In the genomic region with DNA sequence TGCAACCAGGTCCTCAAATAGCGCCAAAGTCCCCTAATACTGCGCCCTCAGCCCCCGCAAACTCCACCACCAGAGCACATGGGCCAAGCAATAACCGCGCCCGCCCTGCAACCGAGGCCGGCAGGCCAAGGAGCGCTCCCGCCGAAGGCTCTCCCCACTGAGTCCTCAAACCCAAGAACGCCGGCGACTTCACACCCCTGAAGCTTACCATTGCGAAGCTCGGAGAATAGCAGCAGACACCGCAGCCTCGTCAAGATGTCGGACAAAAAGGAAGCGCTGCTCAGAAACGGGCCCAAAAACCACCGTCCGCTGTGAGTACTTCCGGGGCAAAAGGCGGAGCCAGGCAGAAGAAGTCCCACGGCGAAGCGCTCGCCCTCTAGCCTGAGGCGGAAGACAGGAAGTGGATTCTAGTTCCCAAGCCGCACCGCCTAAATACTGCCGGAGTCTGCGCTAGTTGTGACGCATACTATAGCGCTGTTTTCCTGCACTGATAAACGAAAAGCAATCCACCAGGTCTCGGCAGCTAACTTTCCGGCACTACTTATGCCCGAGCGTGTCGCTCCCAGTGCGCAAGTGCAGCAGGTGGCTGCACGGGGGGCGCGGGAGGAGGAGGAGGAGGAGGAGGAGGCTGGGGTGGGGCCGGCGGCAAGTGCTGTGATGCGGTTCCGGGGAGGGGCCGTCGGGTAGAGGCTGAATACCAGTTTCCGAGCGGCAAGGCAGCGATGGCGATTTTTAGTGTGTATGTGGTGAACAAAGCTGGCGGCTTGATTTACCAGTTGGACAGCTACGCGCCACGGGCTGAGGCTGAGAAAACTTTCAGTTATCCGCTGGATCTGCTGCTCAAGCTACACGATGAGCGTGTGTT, we compare ENCODE assay signal across 8 cellular contexts. TPM values are rescaled to one million over a fixed set of nuclear protein-coding genes. Genes with fewer than 3 reads are reported as not detected.
DNase-seq lines count a peak whose midpoint lies in the region; ATAC-seq and TF ChIP-seq lines count a peak whose summit lies in the region.

A gene (minus strand): TSS at position 270 of the 865 bp plus-strand sequence. CDS start 59 bp downstream, at position 211.
A gene with protein sequence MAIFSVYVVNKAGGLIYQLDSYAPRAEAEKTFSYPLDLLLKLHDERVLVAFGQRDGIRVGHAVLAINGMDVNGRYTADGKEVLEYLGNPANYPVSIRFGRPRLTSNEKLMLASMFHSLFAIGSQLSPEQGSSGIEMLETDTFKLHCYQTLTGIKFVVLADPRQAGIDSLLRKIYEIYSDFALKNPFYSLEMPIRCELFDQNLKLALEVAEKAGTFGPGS (plus strand): TSS at position 693 of the 865 bp plus-strand sequence. CDS start 30 bp downstream, at position 723.

- H3F3A ChIP-seq in PC-3 (ENCODE audit: low read length, unreplicated experiment), result peaks cover 23% of the 10 kb centered on the region

- peak within 1 kb of the TSS; percentile 99 for H3K9ac ChIP-seq in PC-3 (ENCODE audit: low read length)

- TF ChIP-seq CTCF in PC-3 (conservative IDR thresholded peaks at IDR 0.05; ENCODE audit: low read depth, low read length), result no peak
- no peak for TF ChIP-seq CTCF in epithelial cell of proximal tubule (conservative IDR thresholded peaks at IDR 0.05; ENCODE audit: low read depth, low read length)

- POLR2A ChIA-PET in PC-3 (lab: Charles Lee; ENCODE audit: unreplicated experiment), result interaction anchor here (0.5 to 1.0 kb wide), 6 partner anchors 37 to 227 kb away, joined by 3 to 10 read pairs (median 4); a partner anchor contains a TSS

- peak within 1 kb of the TSS; percentile 94 for H3K4me2 ChIP-seq in PC-3 (ENCODE audit: low read length)

- no peak for TF ChIP-seq EP300 in Ishikawa (IDR thresholded peaks at IDR 0.05; ENCODE audit: borderline replicate concordance)

- peak within 1 kb of the TSS; percentile 87 for H2AFZ ChIP-seq in PC-3 (ENCODE audit: low read length)

- peaks cover 71% of the 10 kb centered on the region for H3K79me2 ChIP-seq in PC-3 (ENCODE audit: low read length)

- TF ChIP-seq RAD21 in Ishikawa (IDR thresholded peaks at IDR 0.05; ENCODE audit: low read depth), result no peak

- no peaks in the 10 kb centered on the region for H3K27me3 ChIP-seq in PC-3 (ENCODE audit: low read length)

- CTCF ChIA-PET in PC-3 (lab: Charles Lee), result no interaction called here

- no peaks in the 10 kb centered on the region for H3K9me2 ChIP-seq in PC-3 (replicated peaks; ENCODE audit: low read length)

- peaks cover 31% of the 10 kb centered on the region for H4K20me1 ChIP-seq in PC-3 (ENCODE audit: low read length)

- H3K27ac ChIP-seq in PC-3 (ENCODE audit: low read length), result peak within 1 kb of the TSS; percentile 88

- H3K4me1 ChIP-seq in PC-3 (ENCODE audit: insufficient read depth, low read length), result peaks cover 31% of the 10 kb centered on the region

- intact Hi-C loops in PC-3 (cut with micrococcal nuclease), result loop anchor here (1.0 to 5.0 kb wide), 3 partner anchors 20 to 84 kb away; a partner anchor contains a TSS

- H3K36me3 ChIP-seq in PC-3 (ENCODE audit: low read depth, low read length), result peaks cover 56% of the 10 kb centered on the region

- no TSS peak for BruUV-seq in PC-3 (replicated peaks; lab: Mats Ljungman, UMichigan)

- DNase-seq in DMS114 treated with DMSO at 0.1 percent for 48 hours (lab: John Stamatoyannopoulos, UW; ENCODE audit: unreplicated experiment) (peak; percentile 85), PC-3 (peak; percentile 99), activated T-cell treated with anti-CD3 and anti-CD28 coated beads for 48 hours (ENCODE audit: low read depth) (peak; percentile 91), epithelial cell of proximal tubule (ENCODE audit: low read depth) (peak; percentile 75), mucosa of gallbladder (ENCODE audit: low spot score) (peak; percentile 95)
- DNase-seq in stimulated activated CD8-positive, alpha-beta memory T cell treated with anti-CD3 and anti-CD28 coated beads, Interleukin-4, amount 100 ng/mL, for 4 hours (ENCODE audit: low read depth in 2 of 2, low spot score in 1 of 2), result peak; percentile 83 to 90

- H3K9me3 ChIP-seq in PC-3 (ENCODE audit: low read length), result no peaks in the 10 kb centered on the region

- ATAC-seq in GM21576 (IDR thresholded peaks at IDR 0.05; ENCODE audit: unreplicated experiment) (peak; percentile 76), PC-3 (peak; percentile 82)

- peak within 1 kb of the TSS; percentile 98 for H3K4me3 ChIP-seq in PC-3 (ENCODE audit: low read length)
- peak within 1 kb of the TSS; percentile 88 for H3K4me3 ChIP-seq in epithelial cell of proximal tubule (ENCODE audit: low read depth, low read length)

TF ChIP-seq in Ishikawa, 13 proteins besides CTCF, POLR2A, EP300 and RAD21:
- TF ChIP-seq CREB1 (IDR thresholded peaks at IDR 0.05; ENCODE audit: low read depth) (peak; percentile 42; the same call in 1 of the 2 replicates), YY1 (IDR thresholded peaks at IDR 0.05; ENCODE audit: low read depth) (peak; percentile 90), TCF12 (IDR thresholded peaks at IDR 0.05; ENCODE audit: low read depth) (peak; percentile 43), CEBPB (IDR thresholded peaks at IDR 0.05) (no peak), TEAD4 (IDR thresholded peaks at IDR 0.05) (0 out of 2 replicates have a peak, but pooled peaks have one; percentile 7), TAF1 (IDR thresholded peaks at IDR 0.05; ENCODE audit: low read depth) (peak; percentile 81), EGR1 (IDR thresholded peaks at IDR 0.05) (peak; percentile 47; the same call in 1 of the 2 replicates)
- TF ChIP-seq, protein P1, sequence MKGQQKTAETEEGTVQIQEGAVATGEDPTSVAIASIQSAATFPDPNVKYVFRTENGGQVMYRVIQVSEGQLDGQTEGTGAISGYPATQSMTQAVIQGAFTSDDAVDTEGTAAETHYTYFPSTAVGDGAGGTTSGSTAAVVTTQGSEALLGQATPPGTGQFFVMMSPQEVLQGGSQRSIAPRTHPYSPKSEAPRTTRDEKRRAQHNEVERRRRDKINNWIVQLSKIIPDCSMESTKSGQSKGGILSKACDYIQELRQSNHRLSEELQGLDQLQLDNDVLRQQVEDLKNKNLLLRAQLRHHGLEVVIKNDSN (IDR thresholded peaks at IDR 0.05), result no peak
- TF ChIP-seq, protein P2, sequence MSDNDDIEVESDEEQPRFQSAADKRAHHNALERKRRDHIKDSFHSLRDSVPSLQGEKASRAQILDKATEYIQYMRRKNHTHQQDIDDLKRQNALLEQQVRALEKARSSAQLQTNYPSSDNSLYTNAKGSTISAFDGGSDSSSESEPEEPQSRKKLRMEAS (IDR thresholded peaks at IDR 0.05), result peak; percentile 88
- TF ChIP-seq, protein P3, sequence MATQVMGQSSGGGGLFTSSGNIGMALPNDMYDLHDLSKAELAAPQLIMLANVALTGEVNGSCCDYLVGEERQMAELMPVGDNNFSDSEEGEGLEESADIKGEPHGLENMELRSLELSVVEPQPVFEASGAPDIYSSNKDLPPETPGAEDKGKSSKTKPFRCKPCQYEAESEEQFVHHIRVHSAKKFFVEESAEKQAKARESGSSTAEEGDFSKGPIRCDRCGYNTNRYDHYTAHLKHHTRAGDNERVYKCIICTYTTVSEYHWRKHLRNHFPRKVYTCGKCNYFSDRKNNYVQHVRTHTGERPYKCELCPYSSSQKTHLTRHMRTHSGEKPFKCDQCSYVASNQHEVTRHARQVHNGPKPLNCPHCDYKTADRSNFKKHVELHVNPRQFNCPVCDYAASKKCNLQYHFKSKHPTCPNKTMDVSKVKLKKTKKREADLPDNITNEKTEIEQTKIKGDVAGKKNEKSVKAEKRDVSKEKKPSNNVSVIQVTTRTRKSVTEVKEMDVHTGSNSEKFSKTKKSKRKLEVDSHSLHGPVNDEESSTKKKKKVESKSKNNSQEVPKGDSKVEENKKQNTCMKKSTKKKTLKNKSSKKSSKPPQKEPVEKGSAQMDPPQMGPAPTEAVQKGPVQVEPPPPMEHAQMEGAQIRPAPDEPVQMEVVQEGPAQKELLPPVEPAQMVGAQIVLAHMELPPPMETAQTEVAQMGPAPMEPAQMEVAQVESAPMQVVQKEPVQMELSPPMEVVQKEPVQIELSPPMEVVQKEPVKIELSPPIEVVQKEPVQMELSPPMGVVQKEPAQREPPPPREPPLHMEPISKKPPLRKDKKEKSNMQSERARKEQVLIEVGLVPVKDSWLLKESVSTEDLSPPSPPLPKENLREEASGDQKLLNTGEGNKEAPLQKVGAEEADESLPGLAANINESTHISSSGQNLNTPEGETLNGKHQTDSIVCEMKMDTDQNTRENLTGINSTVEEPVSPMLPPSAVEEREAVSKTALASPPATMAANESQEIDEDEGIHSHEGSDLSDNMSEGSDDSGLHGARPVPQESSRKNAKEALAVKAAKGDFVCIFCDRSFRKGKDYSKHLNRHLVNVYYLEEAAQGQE (IDR thresholded peaks at IDR 0.05; ENCODE audit: low read depth), result peak; percentile 11; the same call in 1 of the 2 replicates

RNA-seq across cellular contexts. Expression of the first gene that starts in this region (rescaled TPM):
- 813 and 931 TPM in 2 replicates for total RNA-seq in PC-3 (2014; rRNA removed)
- total RNA-seq in epithelial cell of proximal tubule, result 1,815 and 2,833 TPM in 2 replicates
- 662 TPM for total RNA-seq in mucosa of gallbladder

RNA-seq across cellular contexts. Expression of the second gene that starts in this region (rescaled TPM):
- total RNA-seq in PC-3 (2014; rRNA removed) (129 and 150 TPM in 2 replicates), epithelial cell of proximal tubule (116 and 155 TPM in 2 replicates), mucosa of gallbladder (82.6 TPM)

Comparison
In these comparisons a context has a peak if more than half of its experiments do, and no peak if none do; other contexts are left out.
1. Peak in every context shown above with its lines: DNase-seq, ATAC-seq, H3K4me3 ChIP-seq and H3K27ac ChIP-seq.